ENCODE assay signal across 7 cellular contexts in the genomic region with DNA sequence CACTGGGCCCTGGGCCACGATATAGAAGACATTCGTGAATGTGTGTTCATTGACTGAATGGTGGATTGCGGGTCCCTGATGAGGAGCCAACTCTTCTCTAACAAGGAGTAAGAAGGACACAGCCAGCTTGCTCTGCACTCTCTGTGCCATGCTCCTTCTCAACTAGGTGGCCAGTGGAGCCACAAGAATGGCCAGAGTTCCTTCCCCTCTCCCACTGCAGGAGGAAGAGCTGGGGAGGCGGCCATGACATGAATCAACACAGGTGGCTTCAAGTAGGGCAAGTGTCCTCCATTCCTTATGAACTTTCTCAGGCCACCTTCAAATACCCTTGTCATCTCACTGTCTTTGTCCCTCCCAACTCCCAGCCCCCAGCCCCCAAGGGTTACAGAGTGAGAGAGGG.
"Had no signal": no experiment of that assay in that cellular context is flagged by ENCODE, and none has a peak within 500 bp of the region (broad histone marks: within the 10 kb centered on the region; RNA-seq: fewer than 3 reads in every experiment).

No MANE protein-coding gene starts in this region.

- DNase-seq: IMR-90, KBM-7 had no signal

- H3K27me3 Mint-ChIP-seq: IgD-negative memory B cell had no signal

- FAIRE-seq: HepG2, HTR-8/SVneo, K562 had no signal

- ATAC-seq: HepG2, K562 had no signal

- H3K27ac ChIP-seq: HL-60 had no signal

- H3K27ac Mint-ChIP-seq: IgD-negative memory B cell had no signal

- H3K4me3 ChIP-seq: K562 had no signal

- H3K4me3 Mint-ChIP-seq: IgD-negative memory B cell had no signal
